8 cellular contexts compared by ENCODE assay signal in genomic region chr22:46035380-46035741, GRCh38. TPM values are rescaled to one million over a fixed set of nuclear protein-coding genes. Genes with fewer than 3 reads are reported as not detected.
DNase-seq lines count a peak whose midpoint lies in the region; ATAC-seq, FAIRE-seq and TF ChIP-seq lines count a peak whose summit lies in the region.

No MANE protein-coding gene starts in this region.

- TF ChIP-seq CTCF in OCI-LY1 (IDR thresholded peaks at IDR 0.05; ENCODE audit: low read length) = no peak
- TF ChIP-seq CTCF in H1 (IDR thresholded peaks at IDR 0.05; ENCODE audit: control extremely low read depth in 1 of 3, insufficient read depth in 1 of 3, low read depth in 1 of 3, low read length in 3 of 3) = no peak
- TF ChIP-seq CTCF in neural progenitor cell (IDR thresholded peaks at IDR 0.05) = no peak

- ATAC-seq in CD4-positive, CD25-positive, alpha-beta regulatory T cell (ENCODE audit: low read depth in 2 of 2) = no peak

- H2AFZ ChIP-seq in OCI-LY1 (ENCODE audit: low read length) (peak overlapping the region; percentile 73; the same call in 1 of the 2 replicates), H1 (ENCODE audit: low read length) (no peak overlapping the region), neural progenitor cell (replicated peaks) (peak overlapping the region; percentile 70)

- H3K4me3 ChIP-seq in CD4-positive, CD25-positive, alpha-beta regulatory T cell (ENCODE audit: low read depth, low read length) = peak overlapping the region; percentile 92
- peak overlapping the region; percentile 62 for H3K4me3 ChIP-seq in OCI-LY1 (ENCODE audit: low read depth, low read length, poor library complexity, severe bottlenecking)
- H3K4me3 ChIP-seq in H1 (ENCODE audit: extremely low read depth in 1 of 4, insufficient read depth in 2 of 4, low read depth in 3 of 4, low read length in 4 of 4) = peak overlapping the region; percentile 33 to 84 (median 68)
- peak overlapping the region; percentile 82 for H3K4me3 ChIP-seq in neural progenitor cell

- H2BK20ac ChIP-seq in H1 (ENCODE audit: low read length) = no peak overlapping the region

- H3K27ac ChIP-seq in CD4-positive, CD25-positive, alpha-beta regulatory T cell (ENCODE audit: insufficient read depth, low read length, poor library complexity, severe bottlenecking) = peak overlapping the region; percentile 99
- H3K27ac ChIP-seq in OCI-LY1 (ENCODE audit: low read depth, low read length, poor library complexity, severe bottlenecking) (no peak overlapping the region), H1 (ENCODE audit: low read depth, low read length) (peak overlapping the region; percentile 58; the same call in 1 of the 2 replicates), neural progenitor cell (no peak overlapping the region)

- H2AK5ac ChIP-seq in H1 (ENCODE audit: low read depth, low read length) = no peak overlapping the region

- peaks cover 5% of the 10 kb centered on the region for H3K23me2 ChIP-seq in H1 (ENCODE audit: low read depth, low read length)

- H3K79me1 ChIP-seq in H1 (ENCODE audit: low read depth, low read length) = no peaks in the 10 kb centered on the region

- no peak overlapping the region for H4K8ac ChIP-seq in H1 (ENCODE audit: extremely low read depth, insufficient read depth, low read length)

- H3K4me2 ChIP-seq in OCI-LY1 (ENCODE audit: low read length) = peak overlapping the region; percentile 83
- peak overlapping the region; percentile 59 to 69 for H3K4me2 ChIP-seq in H1 (ENCODE audit: insufficient read depth in 1 of 2, low read depth in 2 of 2, low read length in 2 of 2)
- H3K4me2 ChIP-seq in neural progenitor cell = peak overlapping the region; percentile 88

- H3K79me2 ChIP-seq in OCI-LY1 (ENCODE audit: insufficient read depth, low read length) = no peaks in the 10 kb centered on the region
- H3K79me2 ChIP-seq in H1 (ENCODE audit: control insufficient read depth in 1 of 2, insufficient read depth in 2 of 2, low read length in 2 of 2) = no peaks in the 10 kb centered on the region
- H3K79me2 ChIP-seq in neural progenitor cell (ENCODE audit: low read depth) = no peaks in the 10 kb centered on the region

- peak overlapping the region in 2 of 3 donors; percentile 78 to 92 for H3K27ac Mint-ChIP-seq in CD4-positive, CD25-positive, alpha-beta regulatory T cell
- no peak overlapping the region for H3K27ac Mint-ChIP-seq in neural progenitor cell

- WGBS in H1 (ENCODE audit: extremely low coverage in 1 of 2, insufficient coverage in 1 of 2, insufficient read length in 1 of 2, insufficient replicate concordance in 2 of 2, low coverage in 1 of 2, low lambda C conversion rate in 2 of 2, missing lambda C conversion rate in 1 of 2), 2 experiments = 4% methylated on average over 16 of the region's 16 CpGs; no CpG with 5 or more reads in 1 of the 2 experiments

- H4K20me1 ChIP-seq in OCI-LY1 (ENCODE audit: insufficient read depth, low read length) (no peaks in the 10 kb centered on the region), H1 (replicated peaks in 1 of 2; ENCODE audit: control insufficient read depth in 1 of 2, insufficient read depth in 2 of 2, low read length in 2 of 2) (no peaks in the 10 kb centered on the region), neural progenitor cell (ENCODE audit: low read depth) (no peaks in the 10 kb centered on the region)

- POLR2A ChIA-PET in H1 (lab: Charles Lee; ENCODE audit: partially characterized antibody) = interaction anchor here (1.3 kb wide), 1 partner anchor 22 kb away, joined by 4 read pairs; no protein-coding TSS in a partner anchor

- no peak overlapping the region for H3K56ac ChIP-seq in H1 (replicated peaks; ENCODE audit: insufficient read length, low read depth, low read length)

- no peak for FAIRE-seq in H1 (lab: Jason Lieb, UNC)

- peak overlapping the region; percentile 98 for H4K5ac ChIP-seq in H1 (ENCODE audit: insufficient read length, low read depth, low read length)

- no peak overlapping the region for H3K4ac ChIP-seq in H1 (replicated peaks; ENCODE audit: insufficient read length, low read depth, low read length)

- H2BK120ac ChIP-seq in H1 (replicated peaks; ENCODE audit: low read depth, low read length) = no peak overlapping the region

- H2BK5ac ChIP-seq in H1 (ENCODE audit: low read depth, low read length) = no peak overlapping the region

- peak overlapping the region; percentile 75 to 95 (median 90) for H3K4me3 Mint-ChIP-seq in CD4-positive, CD25-positive, alpha-beta regulatory T cell
- H3K4me3 Mint-ChIP-seq in neural progenitor cell = peak overlapping the region; percentile 86

- peak overlapping the region; percentile 65 for H3K9ac ChIP-seq in OCI-LY1 (ENCODE audit: low read length)
- H3K9ac ChIP-seq in H1 (replicated peaks in 1 of 4; ENCODE audit: extremely low read depth in 1 of 4, low read depth in 3 of 4, low read length in 3 of 4) = peak overlapping the region in 2 of 4 experiments; percentile 50 to 60; a peak in 3 of 7 replicates
- no peak overlapping the region for H3K9ac ChIP-seq in neural progenitor cell

- H3K27me3 Mint-ChIP-seq in CD4-positive, CD25-positive, alpha-beta regulatory T cell = no peaks in the 10 kb centered on the region
- peaks cover 2% of the 10 kb centered on the region for H3K27me3 Mint-ChIP-seq in neural progenitor cell (ENCODE audit: insufficient read depth, low read depth)

- no peak overlapping the region for H2BK15ac ChIP-seq in H1 (ENCODE audit: low read length)

- no peak overlapping the region for H2BK12ac ChIP-seq in H1 (ENCODE audit: low read depth, low read length)

- no peaks in the 10 kb centered on the region for H3K36me3 ChIP-seq in CD4-positive, CD25-positive, alpha-beta regulatory T cell (ENCODE audit: control insufficient read depth, insufficient read depth, low read length)
- no peaks in the 10 kb centered on the region for H3K36me3 ChIP-seq in OCI-LY1 (ENCODE audit: insufficient read depth, low read length)
- H3K36me3 ChIP-seq in H1 (ENCODE audit: control insufficient read depth in 2 of 4, insufficient read depth in 4 of 4, low read length in 3 of 4) = no peaks in the 10 kb centered on the region
- H3K36me3 ChIP-seq in neural progenitor cell = no peaks in the 10 kb centered on the region

- no peaks in the 10 kb centered on the region for H3K9me3 Mint-ChIP-seq in CD4-positive, CD25-positive, alpha-beta regulatory T cell
- no peaks in the 10 kb centered on the region for H3K9me3 Mint-ChIP-seq in neural progenitor cell

- no peak for TF ChIP-seq RAD21 in H1 (IDR thresholded peaks at IDR 0.05 in 1 of 2, conservative IDR thresholded peaks at IDR 0.05 in 1 of 2; ENCODE audit: low read depth in 2 of 2, low read length in 2 of 2)

- H3K4me1 ChIP-seq in CD4-positive, CD25-positive, alpha-beta regulatory T cell (ENCODE audit: control insufficient read depth, insufficient read depth, low read length, poor library complexity, severe bottlenecking) = peaks cover 19% of the 10 kb centered on the region
- peaks cover 20% of the 10 kb centered on the region for H3K4me1 ChIP-seq in OCI-LY1 (ENCODE audit: insufficient read depth, low read length, severe bottlenecking)
- peaks cover 0 to 25% (median 13%) of the 10 kb centered on the region in 4 experiments; a peak in 6 of 7 replicates for H3K4me1 ChIP-seq in H1 (replicated peaks in 1 of 4; ENCODE audit: control insufficient read depth in 3 of 4, insufficient read depth in 4 of 4, low read length in 3 of 4)
- peaks cover 13% of the 10 kb centered on the region for H3K4me1 ChIP-seq in neural progenitor cell

- no peak for TF ChIP-seq POLR2A in H1 (IDR thresholded peaks at IDR 0.05; ENCODE audit: control extremely low read depth in 1 of 2, low read depth in 2 of 2, low read length in 2 of 2)

- no peak for DNase-seq in CD4-positive, CD25-positive, alpha-beta regulatory T cell
- no peak for DNase-seq in H1 (ENCODE audit: low read depth in 1 of 2, low spot score in 2 of 2)
- DNase-seq in neural progenitor cell (ENCODE audit: low spot score) = no peak
- no peak for DNase-seq in SIG-M5 treated with dmso at 0.1 percent for 504 hours (lab: John Stamatoyannopoulos, UW; ENCODE audit: unreplicated experiment)
- no peak for DNase-seq in foreskin melanocyte
- DNase-seq in CD1c-positive myeloid dendritic cell (ENCODE audit: extremely low spot score) = no peak
- DNase-seq in NCI-H1092 treated with DMSO at 0.1 percent for 48 hours (lab: John Stamatoyannopoulos, UW) = no peak

- no peaks in the 10 kb centered on the region for H3K9me3 ChIP-seq in CD4-positive, CD25-positive, alpha-beta regulatory T cell (ENCODE audit: control insufficient read depth in 2 of 2, low read length in 2 of 2)
- no peaks in the 10 kb centered on the region for H3K9me3 ChIP-seq in OCI-LY1 (ENCODE audit: low read length)
- no peaks in the 10 kb centered on the region for H3K9me3 ChIP-seq in H1 (ENCODE audit: insufficient read depth in 2 of 2, low read depth in 1 of 2, low read length in 1 of 2)
- no peaks in the 10 kb centered on the region for H3K9me3 ChIP-seq in neural progenitor cell (ENCODE audit: low read depth)

- H3K14ac ChIP-seq in H1 (ENCODE audit: insufficient read length) = no peak overlapping the region

- no peaks in the 10 kb centered on the region for H3K36me3 Mint-ChIP-seq in CD4-positive, CD25-positive, alpha-beta regulatory T cell
- no peaks in the 10 kb centered on the region for H3K36me3 Mint-ChIP-seq in neural progenitor cell

- H3F3A ChIP-seq in OCI-LY1 (ENCODE audit: insufficient read depth, low read length) = no peaks in the 10 kb centered on the region
- peaks cover 9% of the 10 kb centered on the region for H3F3A ChIP-seq in neural progenitor cell (ENCODE audit: low read depth)

- no peak overlapping the region for H4K91ac ChIP-seq in H1 (replicated peaks; ENCODE audit: insufficient read length, low read length)

- no peak for TF ChIP-seq EP300 in H1 (IDR thresholded peaks at IDR 0.05; ENCODE audit: borderline replicate concordance in 1 of 2, low read depth in 2 of 2, low read length in 2 of 2)

- H3K27me3 ChIP-seq in CD4-positive, CD25-positive, alpha-beta regulatory T cell (ENCODE audit: control insufficient read depth, insufficient read depth, low read length) = no peaks in the 10 kb centered on the region
- H3K27me3 ChIP-seq in OCI-LY1 (ENCODE audit: insufficient read depth, low read length) (no peaks in the 10 kb centered on the region), H1 (replicated peaks in 1 of 4; ENCODE audit: control insufficient read depth in 3 of 4, extremely low read depth in 1 of 4, insufficient read depth in 3 of 4, low read length in 3 of 4) (no peaks in the 10 kb centered on the region), neural progenitor cell (peaks cover 5% of the 10 kb centered on the region)

- H3K23ac ChIP-seq in H1 (ENCODE audit: insufficient read length) = no peak overlapping the region

- peaks cover 5 to 20% (median 8%) of the 10 kb centered on the region in 4 donors for H3K4me1 Mint-ChIP-seq in CD4-positive, CD25-positive, alpha-beta regulatory T cell
- H3K4me1 Mint-ChIP-seq in neural progenitor cell = peaks cover 20% of the 10 kb centered on the region

- no peaks in the 10 kb centered on the region for H3K9me2 ChIP-seq in OCI-LY1 (ENCODE audit: low read depth, low read length)

- 0 out of 2 replicates have a peak overlapping the region, but pooled peaks have one; percentile 38 for H3K18ac ChIP-seq in H1 (ENCODE audit: extremely low read depth, low read length)

- CTCF ChIA-PET in H1 (lab: Charles Lee; ENCODE audit: partially characterized antibody) = interaction anchor here (1.1 to 4.2 kb wide), 7 partner anchors 9 to 166 kb away, joined by 3 to 46 read pairs (median 5); no protein-coding TSS in a partner anchor

RNA-seq across cellular contexts. Expression of gene WNT7B, which starts 58.4 kb away (rescaled TPM):
- not detected for total RNA-seq in CD4-positive, CD25-positive, alpha-beta regulatory T cell
- polyA plus RNA-seq in CD4-positive, CD25-positive, alpha-beta regulatory T cell = not detected
- 0.13 and 0.24 TPM in 2 replicates for total RNA-seq in H1 (2021; fragmentation: NEBNext Ultra II Directional; extraction: Animal tissue kit (Norgen Biotek cat#: 25700))
- polyA plus RNA-seq in H1 (2011; rRNA removed) = 0.14 and 0.24 TPM in 2 replicates
- 0.12 TPM for polyA plus RNA-seq in H1 (2011; cell fraction: cytosol; rRNA removed)
- polyA plus RNA-seq in H1 (2011; cell fraction: nucleus; rRNA removed) = 0.27 TPM
- 0.14 to 0.46 TPM (median 0.23 TPM) in 4 replicates for polyA plus RNA-seq in H1 (2012, experiment 1 of 2)
- 0.29 TPM for polyA plus RNA-seq in H1 (2012, experiment 2 of 2)
- polyA plus RNA-seq in H1 (2013, experiment 1 of 2) = 0.08 TPM
- 0.13 TPM for polyA plus RNA-seq in H1 (2013, experiment 2 of 2)
- 0.16 and 0.17 TPM in 2 replicates for polyA minus RNA-seq in H1 (2011; rRNA and poly(A)+ RNA removed)
- polyA minus RNA-seq in H1 (2011; cell fraction: cytosol; rRNA and poly(A)+ RNA removed) = not detected
- polyA minus RNA-seq in H1 (2011; cell fraction: nucleus; rRNA and poly(A)+ RNA removed) = 0.30 TPM
- 1.8 and 3.5 TPM in 2 replicates for total RNA-seq in neural progenitor cell (ENCODE audit: low replicate concordance)

Comparison
In these comparisons a context has a peak if more than half of its experiments do, and no peak if none do; other contexts are left out.
1. H3K27ac ChIP-seq: peak in CD4-positive, CD25-positive, alpha-beta regulatory T cell (single experiment) and H1 (single experiment); none in OCI-LY1 (single experiment) and neural progenitor cell (single experiment).
2. Peak in every context shown above with its lines, with median percentiles within 50 percentile points of each other: H3K4me3 ChIP-seq and H3K4me2 ChIP-seq.